In the genomic region with DNA sequence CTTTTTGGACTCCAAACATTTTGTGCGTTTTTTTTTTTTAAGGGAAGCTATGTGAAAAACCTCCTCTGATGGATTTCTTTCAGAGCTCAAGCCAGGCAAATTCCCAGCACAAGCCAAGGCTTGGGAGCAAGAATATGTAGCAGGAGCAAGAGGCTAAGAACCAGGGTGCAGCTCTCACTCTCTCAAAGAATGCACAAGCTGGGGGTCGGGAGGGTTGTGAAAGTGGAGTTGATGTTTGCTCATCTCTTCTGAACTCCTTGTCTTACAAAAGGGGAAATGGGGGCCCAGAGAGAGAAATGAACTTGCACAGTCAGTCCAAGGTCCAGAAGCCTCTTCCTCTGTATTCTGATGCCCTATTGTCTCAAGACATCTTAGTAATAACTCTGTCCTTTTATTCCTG, we compare ENCODE assay signal across 10 cellular contexts. TPM values are rescaled to one million over a fixed set of nuclear protein-coding genes. Genes with fewer than 3 reads are reported as not detected.
A peak's percentile ranks its signal among the peaks of the same experiment; 100 is the strongest.
DNase-seq lines count a peak whose midpoint lies in the region; ATAC-seq, FAIRE-seq and TF ChIP-seq lines count a peak whose summit lies in the region.
"Had no signal": no experiment of that assay in that cellular context is flagged by ENCODE, and none has a peak within 500 bp of the region (broad histone marks: within the 10 kb centered on the region; RNA-seq: fewer than 3 reads in every experiment).

No MANE protein-coding gene starts in this region.

- intact Hi-C loops in dorsolateral prefrontal cortex (cut with DNase I), result no loop called here

- H2AFZ ChIP-seq in OCI-LY1 (ENCODE audit: low read length), result no peak overlapping the region
- H2AFZ ChIP-seq: PC-9 had no signal

- H3K9ac ChIP-seq in OCI-LY1 (ENCODE audit: low read length), result no peak overlapping the region

- peak overlapping the region; percentile 79 to 99 for H3K27ac Mint-ChIP-seq in stimulated activated naive CD8-positive, alpha-beta T cell treated with anti-CD3 and anti-CD28 coated beads, Interleukin-15, amount 100 ng/mL, for 72 hours

- H3K4me1 Mint-ChIP-seq in stimulated activated naive CD8-positive, alpha-beta T cell treated with anti-CD3 and anti-CD28 coated beads, Interleukin-15, amount 100 ng/mL, for 72 hours, result peaks cover 91% of the 10 kb centered on the region

- peaks cover 12% of the 10 kb centered on the region for H3F3A ChIP-seq in OCI-LY1 (ENCODE audit: insufficient read depth, low read length)

- no peaks in the 10 kb centered on the region for H4K20me1 ChIP-seq in OCI-LY1 (ENCODE audit: insufficient read depth, low read length)

- H3K79me2 ChIP-seq in OCI-LY1 (ENCODE audit: insufficient read depth, low read length), result no peaks in the 10 kb centered on the region

- no peak for DNase-seq in GM18507 (ENCODE audit: extremely low spot score, insufficient read length, low read depth)
- no peak for DNase-seq in dorsolateral prefrontal cortex
- DNase-seq in stimulated activated naive CD8-positive, alpha-beta T cell treated with anti-CD3 and anti-CD28 coated beads, Interleukin-15, amount 100 ng/mL, for 72 hours, result no peak
- DNase-seq in NCI-H524 (lab: John Stamatoyannopoulos, UW), result no peak
- DNase-seq: mucosa of descending colon, PC-9 had no signal

- TF ChIP-seq CTCF in OCI-LY1 (IDR thresholded peaks at IDR 0.05; ENCODE audit: low read length), result no peak
- TF ChIP-seq CTCF in dorsolateral prefrontal cortex (IDR thresholded peaks at IDR 0.05 in 54 of 56, conservative IDR thresholded peaks at IDR 0.05 in 2 of 56; ENCODE audit: low read depth in 1 of 56, partially characterized antibody in 56 of 56), result no peak

- H3K4me1 ChIP-seq in OCI-LY1 (ENCODE audit: insufficient read depth, low read length, severe bottlenecking), result peaks cover 79% of the 10 kb centered on the region

- FAIRE-seq in GM18507 (lab: Jason Lieb, UNC), result peak; percentile 48

- no peaks in the 10 kb centered on the region for H3K9me2 ChIP-seq in OCI-LY1 (ENCODE audit: low read depth, low read length)

- H3K27ac ChIP-seq in OCI-LY1 (ENCODE audit: low read depth, low read length, poor library complexity, severe bottlenecking) (peak overlapping the region; percentile 95), dorsolateral prefrontal cortex (peak overlapping the region in 45 of 59 donors; percentile 19 to 95 (median 89))
- H3K27ac ChIP-seq: PC-9 had no signal

- H3K4me3 ChIP-seq in OCI-LY1 (ENCODE audit: low read depth, low read length, poor library complexity, severe bottlenecking) (no peak overlapping the region), dorsolateral prefrontal cortex (no peak overlapping the region)
- H3K4me3 ChIP-seq: HAP-1, mucosa of descending colon, PC-9 had no signal

- H3K36me3 ChIP-seq in OCI-LY1 (ENCODE audit: insufficient read depth, low read length), result no peaks in the 10 kb centered on the region

- no peak overlapping the region; the same call in 1 of the 2 replicates for H3K4me2 ChIP-seq in OCI-LY1 (ENCODE audit: low read length)
- H3K4me2 ChIP-seq: PC-9 had no signal

- H3K9me3 ChIP-seq in OCI-LY1 (ENCODE audit: low read length), result no peaks in the 10 kb centered on the region
- H3K9me3 ChIP-seq: HAP-1, mucosa of descending colon had no signal

- no peaks in the 10 kb centered on the region for H3K27me3 ChIP-seq in OCI-LY1 (ENCODE audit: insufficient read depth, low read length)
- no peaks in the 10 kb centered on the region for H3K27me3 ChIP-seq in dorsolateral prefrontal cortex

- peak overlapping the region; percentile 59 to 72 for H3K4me3 Mint-ChIP-seq in stimulated activated naive CD8-positive, alpha-beta T cell treated with anti-CD3 and anti-CD28 coated beads, Interleukin-15, amount 100 ng/mL, for 72 hours

- ATAC-seq in stimulated activated naive CD8-positive, alpha-beta T cell treated with anti-CD3 and anti-CD28 coated beads, Interleukin-15, amount 100 ng/mL, for 72 hours, result no peak
- ATAC-seq in GM18868 (IDR thresholded peaks at IDR 0.05; ENCODE audit: unreplicated experiment), result no peak
- no peak for ATAC-seq in activated CD4-positive, CD25-positive, alpha-beta regulatory T cell treated with anti-CD3 and anti-CD28 coated beads, Interleukin-2, amount 50 U/mL, for 24 hours
- ATAC-seq: mucosa of descending colon had no signal

- no peaks in the 10 kb centered on the region for H3K9me3 Mint-ChIP-seq in stimulated activated naive CD8-positive, alpha-beta T cell treated with anti-CD3 and anti-CD28 coated beads, Interleukin-15, amount 100 ng/mL, for 72 hours

- H3K27me3 Mint-ChIP-seq in stimulated activated naive CD8-positive, alpha-beta T cell treated with anti-CD3 and anti-CD28 coated beads, Interleukin-15, amount 100 ng/mL, for 72 hours, result no peaks in the 10 kb centered on the region

RNA-seq across cellular contexts. Expression of a gene that starts 7.7 kb away (rescaled TPM):
- total RNA-seq in dorsolateral prefrontal cortex, result 10 to 100 TPM in 57 of 120 experiments, 1 to 10 TPM in 63; 3.8 to 25.3 (median 9.8) TPM

RNA-seq across cellular contexts. Expression of a gene that starts 57.3 kb away (rescaled TPM):
- 100 to 1,000 TPM in 2 of 120 experiments, 10 to 100 TPM in 118; 18.7 to 119 (median 39.5) TPM for total RNA-seq in dorsolateral prefrontal cortex
